In the genomic region with DNA sequence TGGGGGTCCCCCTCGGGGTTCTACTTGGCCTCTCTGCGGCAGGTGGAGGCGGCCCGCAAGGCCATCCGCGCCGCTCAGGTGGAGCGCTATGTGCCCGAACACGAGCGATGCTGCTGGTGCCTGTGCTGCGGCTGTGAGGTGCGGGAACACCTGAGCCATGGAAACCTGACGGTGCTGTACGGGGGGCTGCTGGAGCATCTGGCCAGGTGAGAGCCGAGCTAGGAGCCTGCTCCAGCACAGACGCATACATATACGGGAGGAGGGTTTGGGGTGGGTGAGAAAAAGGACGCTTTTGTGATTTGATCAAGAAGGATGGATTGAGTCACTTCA, we compare ENCODE assay signal across 6 cellular contexts. TPM values are rescaled to one million over a fixed set of nuclear protein-coding genes. Genes with fewer than 3 reads are reported as not detected.
DNase-seq lines count a peak whose midpoint lies in the region; ATAC-seq, FAIRE-seq and TF ChIP-seq lines count a peak whose summit lies in the region.

No MANE protein-coding gene starts in this region.

- TF ChIP-seq CTCF in 22Rv1 (IDR thresholded peaks at IDR 0.05) (no peak), bronchial epithelial cell (IDR thresholded peaks at IDR 0.05; ENCODE audit: insufficient read depth, low read length, severe bottlenecking) (no peak), omental fat pad (IDR thresholded peaks at IDR 0.05) (no peak)

- peak overlapping the region; percentile 65 for H3K4me3 ChIP-seq in bronchial epithelial cell (ENCODE audit: low read depth, low read length)

- peak; percentile 25 for DNase-seq in bronchial epithelial cell (ENCODE audit: low read depth)
- DNase-seq in omental fat pad (ENCODE audit: low spot score) = no peak
- no peak for DNase-seq in NCI-H1048 (lab: John Stamatoyannopoulos, UW)

- no peaks in the 10 kb centered on the region for H3K27me3 ChIP-seq in bronchial epithelial cell (ENCODE audit: control insufficient read depth, insufficient read depth, low read length)

- ATAC-seq in HG02973 (IDR thresholded peaks at IDR 0.05; ENCODE audit: unreplicated experiment) (peak; percentile 1), omental fat pad (ENCODE audit: low FRiP score) (peak; percentile 13), HG02885 (IDR thresholded peaks at IDR 0.05; ENCODE audit: poor library complexity, unreplicated experiment) (no peak)

- H3K36me3 ChIP-seq in bronchial epithelial cell (ENCODE audit: control insufficient read depth, insufficient read depth, low read length) = peaks cover 3% of the 10 kb centered on the region

- H3K27ac ChIP-seq in 22Rv1 = peak overlapping the region; percentile 78

- no peak for FAIRE-seq in bronchial epithelial cell (lab: Jason Lieb, UNC)

RNA-seq across cellular contexts. Expression of gene CENATAC, which starts 0.4 kb away (rescaled TPM):
- total RNA-seq in bronchial epithelial cell (21.3 and 22.5 TPM in 2 replicates), omental fat pad (10 to 100 TPM; 36.9 to 66.9 (median 50.9) TPM)

RNA-seq across cellular contexts. Expression of gene RPS25, which starts 19.8 kb away (rescaled TPM):
- total RNA-seq in bronchial epithelial cell = 529 and 1,126 TPM in 2 replicates
- 1,000 to 10,000 TPM; 1,426 to 2,619 (median 2,025) TPM for total RNA-seq in omental fat pad

RNA-seq across cellular contexts. Expression of gene TRAPPC4, which starts 20.2 kb away (rescaled TPM):
- total RNA-seq in bronchial epithelial cell (115 and 123 TPM in 2 replicates), omental fat pad (10 to 100 TPM; 43.2 to 61.7 (median 51.4) TPM)

RNA-seq across cellular contexts. Expression of gene FOXR1, which starts 26.8 kb away (rescaled TPM):
- not detected in 2 replicates for total RNA-seq in bronchial epithelial cell
- total RNA-seq in omental fat pad = not detected

RNA-seq across cellular contexts. Expression of gene SLC37A4, which starts 32.3 kb away (rescaled TPM):
- 9.9 and 11.6 TPM in 2 replicates for total RNA-seq in bronchial epithelial cell
- 10 to 100 TPM; 11.6 to 18.4 (median 14.0) TPM for total RNA-seq in omental fat pad
